Comparison of ENCODE assay signal across 14 cellular contexts in genomic region chr7:380226-380550, GRCh38.
DNase-seq lines count a peak whose midpoint lies in the region; ATAC-seq and TF ChIP-seq lines count a peak whose summit lies in the region.
"Had no signal": no experiment of that assay in that cellular context is flagged by ENCODE, and none has a peak within 500 bp of the region (broad histone marks: within the 10 kb centered on the region; RNA-seq: fewer than 3 reads in every experiment).

No MANE protein-coding gene starts in this region.

- no peaks in the 10 kb centered on the region for H3K79me2 ChIP-seq in H9 (ENCODE audit: insufficient read depth, low read length)

- no peak overlapping the region for H2BK120ac ChIP-seq in H9 (ENCODE audit: low read depth, low read length, poor library complexity, severe bottlenecking)

- H3K79me1 ChIP-seq in H9 (ENCODE audit: insufficient read depth, low read depth, low read length, poor library complexity, severe bottlenecking) = no peaks in the 10 kb centered on the region

- H2BK5ac ChIP-seq in H9 (ENCODE audit: insufficient read length, low read length) = no peak overlapping the region

- no peaks in the 10 kb centered on the region for H4K20me1 ChIP-seq in H9 (ENCODE audit: control insufficient read depth, insufficient read depth, insufficient read length)

- no peak overlapping the region for H4K8ac ChIP-seq in H9 (replicated peaks; ENCODE audit: insufficient read length, low read depth, low read length)

- no peaks in the 10 kb centered on the region for H3K36me3 Mint-ChIP-seq in CD4-positive, alpha-beta T cell (ENCODE audit: low read depth)
- H3K36me3 Mint-ChIP-seq in H9 (ENCODE audit: insufficient read depth in 1 of 3, low read depth in 3 of 3) = peaks cover 3 to 17% (median 11%) of the 10 kb centered on the region in 3 experiments; a peak in 5 of 7 replicates
- H3K36me3 Mint-ChIP-seq in endodermal cell (ENCODE audit: low read depth) = no peaks in the 10 kb centered on the region
- peaks cover 8% of the 10 kb centered on the region for H3K36me3 Mint-ChIP-seq in nephron progenitor cell (ENCODE audit: low read depth)
- no peaks in the 10 kb centered on the region; the same call in 1 of the 2 replicates for H3K36me3 Mint-ChIP-seq in HFFc6 (ENCODE audit: low read depth)

- ATAC-seq in CD4-positive, alpha-beta T cell (ENCODE audit: poor library complexity) = no peak
- no peak for ATAC-seq in GM21529 (IDR thresholded peaks at IDR 0.05; ENCODE audit: unreplicated experiment)
- ATAC-seq in GM19455 (IDR thresholded peaks at IDR 0.05; ENCODE audit: unreplicated experiment) = no peak
- no peak for ATAC-seq in GM21447 (IDR thresholded peaks at IDR 0.05; ENCODE audit: unreplicated experiment)
- ATAC-seq: SK-N-SH treated with all-trans-retinoic acid at 6 μM for 48 hours had no signal

- peaks cover 30% of the 10 kb centered on the region for H3K4me1 Mint-ChIP-seq in CD4-positive, alpha-beta T cell (ENCODE audit: low read depth)
- H3K4me1 Mint-ChIP-seq in H9 (peaks cover 4 to 6% of the 10 kb centered on the region in 2 experiments; a peak in 3 of 4 replicates), endodermal cell (peaks cover 3% of the 10 kb centered on the region), nephron progenitor cell (peaks cover 27% of the 10 kb centered on the region), HFFc6 (ENCODE audit: low read depth) (no peaks in the 10 kb centered on the region)

- H3K4me3 Mint-ChIP-seq in CD4-positive, alpha-beta T cell = peak overlapping the region; percentile 70
- H3K4me3 Mint-ChIP-seq in H9 (peak overlapping the region; percentile 55 to 72), endodermal cell (no peak overlapping the region), nephron progenitor cell (peak overlapping the region; percentile 60), HFFc6 (no peak overlapping the region)
- H3K4me3 Mint-ChIP-seq: activated T-helper 1 cell treated with anti-CD3 and anti-CD28 coated beads, Interleukin-12 subunit alpha, Interleukin-12 subunit beta, Interleukin-2, Interleukin-4 antibody, amounts not matched to agents 30 ng/mL and 10 ng/mL and 1 ng/mL, durations not matched to agents 14 hours and 24 hours and 36 hours had no signal

- no peak overlapping the region for H3K56ac ChIP-seq in H9 (ENCODE audit: insufficient read length, low read depth, low read length)

- H2BK12ac ChIP-seq in H9 (ENCODE audit: insufficient read length, low read depth, low read length) = no peak overlapping the region

- intact Hi-C loops in CD4-positive, alpha-beta T cell (cut with DNase I, micrococcal nuclease) = no loop called here

- no peaks in the 10 kb centered on the region for H3K36me3 ChIP-seq in endodermal cell (ENCODE audit: control insufficient read depth, insufficient read depth, low read length)
- H3K36me3 ChIP-seq: brain microvascular endothelial cell had no signal

- H3K9me3 ChIP-seq in CD4-positive, alpha-beta T cell (ENCODE audit: control insufficient read depth, low read length) = peaks cover 14% of the 10 kb centered on the region
- H3K9me3 ChIP-seq in H9 (ENCODE audit: control insufficient read depth, low read depth, low read length) (peaks cover 9% of the 10 kb centered on the region), endodermal cell (ENCODE audit: control insufficient read depth, low read length) (peaks cover 13% of the 10 kb centered on the region)

- no peak overlapping the region for H3K27ac ChIP-seq in CD4-positive, alpha-beta T cell (ENCODE audit: low read depth, low read length)
- H3K27ac ChIP-seq in H9 (ENCODE audit: insufficient read length, low read depth, low read length) (no peak overlapping the region), endodermal cell (ENCODE audit: low read depth, low read length) (no peak overlapping the region)
- H3K27ac ChIP-seq: brain microvascular endothelial cell had no signal

- H3K9ac ChIP-seq in H9 (ENCODE audit: extremely low read depth, insufficient read length, low read length) (no peak overlapping the region), endodermal cell (ENCODE audit: extremely low read depth, low read length, poor library complexity, severe bottlenecking) (no peak overlapping the region)

- H2BK15ac ChIP-seq in H9 (ENCODE audit: low read depth, low read length) = no peak overlapping the region

- H2AK5ac ChIP-seq in H9 (ENCODE audit: insufficient read length, low read length) = no peak overlapping the region

- H3T11ph ChIP-seq in H9 (ENCODE audit: low read length) = no peak overlapping the region

- no peaks in the 10 kb centered on the region for H3K4me1 ChIP-seq in H9 (ENCODE audit: insufficient read depth, low read length)
- no peaks in the 10 kb centered on the region for H3K4me1 ChIP-seq in endodermal cell (ENCODE audit: control insufficient read depth, insufficient read depth, low read length)

- H4K91ac ChIP-seq in H9 (ENCODE audit: insufficient read length, low read depth, low read length) = no peak overlapping the region

- CTCF ChIA-PET in CD4-positive, alpha-beta T cell (lab: Charles Lee) = no interaction called here

- H2AFZ ChIP-seq in H9 (ENCODE audit: low read length) = no peak overlapping the region

- POLR2A ChIA-PET in CD4-positive, alpha-beta T cell (lab: Charles Lee) = interaction anchor here (1.3 to 2.4 kb wide), 3 partner anchors 15 to 20 kb away, joined by 4 to 16 read pairs (median 6); no protein-coding TSS in a partner anchor

- no peaks in the 10 kb centered on the region for H3K27me3 ChIP-seq in CD4-positive, alpha-beta T cell (ENCODE audit: control insufficient read depth, insufficient read depth, low read length)
- H3K27me3 ChIP-seq in H9 (ENCODE audit: insufficient read depth, low read length) (no peaks in the 10 kb centered on the region), endodermal cell (ENCODE audit: control insufficient read depth, insufficient read depth, low read length, poor library complexity, severe bottlenecking) (no peaks in the 10 kb centered on the region)

- no CpG with 5 or more reads among the region's 12 CpGs for WGBS in H9 (ENCODE audit: extremely low coverage, insufficient read length, low lambda C conversion rate)
- 38 to 43% methylated on average over 8 to 9 of the region's 12 CpGs for WGBS in endodermal cell (ENCODE audit: insufficient coverage in 1 of 2, insufficient read length in 1 of 2), 2 experiments

- no peak overlapping the region for H3K23ac ChIP-seq in H9 (ENCODE audit: insufficient read length, low read depth, low read length)

- no peak overlapping the region for H3K18ac ChIP-seq in H9 (ENCODE audit: insufficient read length, low read depth, low read length)

- H3K27ac Mint-ChIP-seq in CD4-positive, alpha-beta T cell = peak overlapping the region; percentile 58
- H3K27ac Mint-ChIP-seq in H9 = no peak overlapping the region
- no peak overlapping the region for H3K27ac Mint-ChIP-seq in endodermal cell
- H3K27ac Mint-ChIP-seq in nephron progenitor cell = no peak overlapping the region
- no peak overlapping the region for H3K27ac Mint-ChIP-seq in HFFc6
- H3K27ac Mint-ChIP-seq: activated T-helper 1 cell treated with anti-CD3 and anti-CD28 coated beads, Interleukin-12 subunit alpha, Interleukin-12 subunit beta, Interleukin-2, Interleukin-4 antibody, amounts not matched to agents 30 ng/mL and 10 ng/mL and 1 ng/mL, durations not matched to agents 14 hours and 24 hours and 36 hours had no signal

- no peaks in the 10 kb centered on the region for H3K27me3 Mint-ChIP-seq in CD4-positive, alpha-beta T cell
- H3K27me3 Mint-ChIP-seq in H9 (ENCODE audit: low read depth) (peaks cover 56% of the 10 kb centered on the region), endodermal cell (ENCODE audit: insufficient read depth) (peaks cover 12% of the 10 kb centered on the region), nephron progenitor cell (ENCODE audit: low read depth, poor library complexity) (peaks cover 53% of the 10 kb centered on the region), HFFc6 (ENCODE audit: insufficient read depth) (peaks cover 16% of the 10 kb centered on the region)

- peak overlapping the region; percentile 55 for H3K4me2 ChIP-seq in H9 (ENCODE audit: insufficient read depth, insufficient read length, low read length)

- no peak for DNase-seq in CD4-positive, alpha-beta T cell
- DNase-seq in H9 (peak; percentile 44), endodermal cell (peak; percentile 55), nephron progenitor cell (no peak), HFFc6 (no peak)
- DNase-seq: activated CD4-positive, CD25-positive, alpha-beta regulatory T cell; brain microvascular endothelial cell; C1 segment of cervical spinal cord; NCI-H2107 had no signal

- H3K14ac ChIP-seq in H9 (ENCODE audit: insufficient read depth, low read length) = no peak overlapping the region

- H2BK20ac ChIP-seq in H9 (ENCODE audit: low read depth, low read length, poor library complexity, severe bottlenecking) = no peak overlapping the region

- H3K23me2 ChIP-seq in H9 (ENCODE audit: insufficient read length, low read depth, low read length, poor library complexity, severe bottlenecking) = peaks cover 5% of the 10 kb centered on the region

- H4K5ac ChIP-seq in H9 (ENCODE audit: insufficient read length, low read depth, low read length) = no peak overlapping the region

- H3K4ac ChIP-seq in H9 (ENCODE audit: low read depth, low read length) = no peak overlapping the region

- no peak for TF ChIP-seq CTCF in CD4-positive, alpha-beta T cell (IDR thresholded peaks at IDR 0.05)
- TF ChIP-seq CTCF in H9 (conservative IDR thresholded peaks at IDR 0.05) (no peak), endodermal cell (conservative IDR thresholded peaks at IDR 0.05) (no peak), nephron progenitor cell (IDR thresholded peaks at IDR 0.05) (no peak), HFFc6 (IDR thresholded peaks at IDR 0.05) (no peak)

- H3K4me3 ChIP-seq in endodermal cell (ENCODE audit: low read length) = no peak overlapping the region

- peaks cover 9% of the 10 kb centered on the region for H3K9me3 Mint-ChIP-seq in CD4-positive, alpha-beta T cell
- H3K9me3 Mint-ChIP-seq in H9 (peaks cover 13 to 17% of the 10 kb centered on the region in 2 experiments), endodermal cell (peaks cover 10% of the 10 kb centered on the region), nephron progenitor cell (peaks cover 25% of the 10 kb centered on the region), HFFc6 (peaks cover 14% of the 10 kb centered on the region)

Comparison
In these comparisons a context has a peak if more than half of its experiments do, and no peak if none do; other contexts are left out.
1. DNase-seq: peak in H9 (single experiment) and endodermal cell (single experiment); none in CD4-positive, alpha-beta T cell (0 of 10), nephron progenitor cell (single experiment) and HFFc6 (single experiment).
2. H3K4me3 Mint-ChIP-seq: peak in CD4-positive, alpha-beta T cell (single experiment), H9 (2 of 2) and nephron progenitor cell (single experiment); none in endodermal cell (single experiment) and HFFc6 (single experiment).